ENCODE assay signal across 30 cellular contexts in genomic region chr2:72527424-72527823, GRCh38.
"Had no signal": no experiment of that assay in that cellular context is flagged by ENCODE, and none has a peak within 500 bp of the region (broad histone marks: within the 10 kb centered on the region; RNA-seq: fewer than 3 reads in every experiment).

No MANE protein-coding gene starts in this region.

- DNase-seq: activated B cell treated with CpG ODN at 0.5 μM for 24 hours; activated CD4-positive, alpha-beta T cell treated with anti-CD3 and anti-CD28 coated beads, Interleukin-2, amount 50 U/mL, for 1 hour; activated CD8-positive, alpha-beta T cell treated with anti-CD3 and anti-CD28 coated beads for 36 hours; activated gamma-delta T cell treated with Interleukin-2 at 50 U/mL for 16 hours; activated T-cell treated with anti-CD3 and anti-CD28 coated beads, Interleukin-2, amount 50 U/mL, for 4 hours; anterior cingulate cortex; cerebellar nuclear complex; dorsolateral prefrontal cortex; effector memory CD4-positive, alpha-beta T cell; glutamatergic neuron; islet precursor cell; left colon; mammary epithelial cell; naive B cell; nephron progenitor cell; stimulated activated CD4-positive, alpha-beta T cell treated with anti-CD3 and anti-CD28 coated beads, Interleukin-12 subunit alpha, Interleukin-12 subunit beta, amount 100 ng/mL, for 4 hours; stimulated activated CD4-positive, alpha-beta T cell treated with anti-CD3 and anti-CD28 coated beads, Interleukin-4, amount 100 ng/mL, for 24 hours; T-helper 1 cell; upper lobe of left lung had no signal

- FAIRE-seq: frontal cortex had no signal

- ATAC-seq: activated CD8-positive, alpha-beta T cell treated with anti-CD3 and anti-CD28 coated beads for 36 hours; activated naive CD4-positive, alpha-beta T cell treated with anti-CD3 and anti-CD28 coated beads, Interleukin-2, amount 50 U/mL, for 72 hours; activated T-cell treated with anti-CD3 and anti-CD28 coated beads, Interleukin-2, amount 50 U/mL, for 4 hours; activated T-helper 17 cell treated with anti-CD3 and anti-CD28 coated beads, Interleukin-2, amount 50 U/mL, for 72 hours; left colon; sciatic nerve; stimulated activated effector memory CD8-positive, alpha-beta T cell treated with anti-CD3 and anti-CD28 coated beads, Interleukin-12 subunit alpha, Interleukin-12 subunit beta, amount 100 ng/mL, for 72 hours had no signal

- H3K4me1 ChIP-seq: upper lobe of left lung, vagina had no signal

- H3K27ac ChIP-seq: cardiac muscle cell, coronary artery, dorsolateral prefrontal cortex, neutrophil, skin epidermis, thoracic aorta, upper lobe of left lung, vagina had no signal

- H3K4me3 ChIP-seq: cardiac muscle cell, coronary artery, dorsolateral prefrontal cortex, skin epidermis, thoracic aorta, upper lobe of left lung, vagina had no signal

- H3K9me3 ChIP-seq: neutrophil, thoracic aorta, upper lobe of left lung, vagina had no signal

- H3K36me3 ChIP-seq: cardiac muscle cell, neutrophil, thoracic aorta, upper lobe of left lung, vagina had no signal

- H3K27me3 ChIP-seq: cardiac muscle cell, dorsolateral prefrontal cortex, neutrophil, upper lobe of left lung, vagina had no signal
